Comparison of ENCODE assay signal across 18 cellular contexts in genomic region chr3:8524656-8525399, GRCh38. TPM values are rescaled to one million over a fixed set of nuclear protein-coding genes. Genes with fewer than 3 reads are reported as not detected.
DNase-seq lines count a peak whose midpoint lies in the region; ATAC-seq and TF ChIP-seq lines count a peak whose summit lies in the region.
"Had no signal": no experiment of that assay in that cellular context is flagged by ENCODE, and none has a peak within 500 bp of the region (broad histone marks: within the 10 kb centered on the region; RNA-seq: fewer than 3 reads in every experiment).

No MANE protein-coding gene starts in this region.

- DNase-seq in ascending aorta (ENCODE audit: low spot score in 2 of 2) (no peak), gastrocnemius medialis (no peak), mesenteric fat pad (ENCODE audit: low spot score) (no peak), H7 (no peak), NCI-H128 (lab: John Stamatoyannopoulos, UW; ENCODE audit: unreplicated experiment) (no peak)
- DNase-seq: activated naive CD4-positive, alpha-beta T cell treated with Interleukin-2 at 50 U/mL for 16 hours; GF-D8; kidney glomerular epithelial cell; mucosa of descending colon; NCI-H187; NCI-H446; occipital lobe; stimulated activated CD4-positive, alpha-beta T cell treated with anti-CD3 and anti-CD28 coated beads, Interleukin-4, amount 100 ng/mL, for 4 hours had no signal

- peak; percentile 42 for ATAC-seq in GM18520 (IDR thresholded peaks at IDR 0.05; ENCODE audit: unreplicated experiment)
- ATAC-seq in GM21619 (IDR thresholded peaks at IDR 0.05; ENCODE audit: unreplicated experiment): peak; percentile 63
- no peak for ATAC-seq in gastrocnemius medialis
- ATAC-seq: GM23338, mucosa of descending colon, Right ventricle myocardium inferior had no signal

- H3K27me3 ChIP-seq in ascending aorta (no peaks in the 10 kb centered on the region), gastrocnemius medialis (no peaks in the 10 kb centered on the region), H7 (ENCODE audit: control insufficient read depth, insufficient read depth, low read length) (no peaks in the 10 kb centered on the region)
- H3K27me3 ChIP-seq: tibial nerve had no signal

- TF ChIP-seq POLR2A in gastrocnemius medialis (IDR thresholded peaks at IDR 0.05): no peak

- TF ChIP-seq CTCF in ascending aorta (IDR thresholded peaks at IDR 0.05) (no peak), gastrocnemius medialis (IDR thresholded peaks at IDR 0.05 in 4 of 5, conservative IDR thresholded peaks at IDR 0.05 in 1 of 5) (no peak)

- H3K27ac ChIP-seq in ascending aorta (peak overlapping the region; percentile 72 to 79), gastrocnemius medialis (peak overlapping the region; percentile 89 to 97 (median 94))

- intact Hi-C loops in ascending aorta (cut with DNase I): no loop called here
- intact Hi-C loops in gastrocnemius medialis (cut with DNase I; ENCODE audit: low total_unique reads): no loop called here

- in situ Hi-C loops in gastrocnemius medialis (cut with MboI; ENCODE audit: low sequenced_read_pairs in 4 of 4): no loop called here

- no peaks in the 10 kb centered on the region for H3K9me3 ChIP-seq in ascending aorta
- H3K9me3 ChIP-seq in gastrocnemius medialis: no peaks in the 10 kb centered on the region
- H3K9me3 ChIP-seq: mucosa of descending colon, tibial nerve had no signal

- H3K36me3 ChIP-seq in ascending aorta (peaks cover 21 to 81% of the 10 kb centered on the region in 2 donors), gastrocnemius medialis (peaks cover 0 to 17% of the 10 kb centered on the region in 2 donors), H7 (replicated peaks; ENCODE audit: control insufficient read depth, insufficient read depth, low read length) (no peaks in the 10 kb centered on the region)
- H3K36me3 ChIP-seq: tibial nerve had no signal

- H3K4me1 ChIP-seq in ascending aorta (peaks cover 14 to 87% of the 10 kb centered on the region in 2 donors), gastrocnemius medialis (peaks cover 97% of the 10 kb centered on the region in 2 donors)

- H3K4me3 ChIP-seq in ascending aorta (peak overlapping the region in 1 of 2 donors; percentile 39), gastrocnemius medialis (no peak overlapping the region), H7 (ENCODE audit: insufficient read depth, low read depth, low read length) (no peak overlapping the region)
- H3K4me3 ChIP-seq: GM23338, mucosa of descending colon, tibial nerve had no signal

RNA-seq across cellular contexts. Expression of gene LMCD1, which starts 23.2 kb away (rescaled TPM):
- 634 TPM for total RNA-seq in ascending aorta
- total RNA-seq in gastrocnemius medialis: 100 to 1,000 TPM in 3 of 4 donors, 10 to 100 TPM in 1; 96.0 to 581 (median 167) TPM
- total RNA-seq in mesenteric fat pad: 506 TPM
- total RNA-seq in H7 (2014; rRNA removed; shearing (Covaris generic)): 2.8 and 7.9 TPM in 2 replicates

Comparison
In these comparisons a context has a peak if more than half of its experiments do, and no peak if none do; other contexts are left out.
1. ATAC-seq: peak in GM18520 (single experiment) and GM21619 (single experiment); none in gastrocnemius medialis (0 of 2).
2. RNA of gene LMCD1, which starts 23.2 kb away (total RNA-seq): 634 TPM in ascending aorta (single experiment), 506 TPM in mesenteric fat pad (single experiment) and 96.0 to 581 TPM in gastrocnemius medialis; 2.8 to 7.9 TPM in H7; every median in the first group is over 10 times any median in the second.